Comparison of ENCODE assay signal across 11 cellular contexts in genomic region chr17:74274703-74275340, GRCh38. TPM values are rescaled to one million over a fixed set of nuclear protein-coding genes. Genes with fewer than 3 reads are reported as not detected.
DNase-seq lines count a peak whose midpoint lies in the region; ATAC-seq and TF ChIP-seq lines count a peak whose summit lies in the region.
"Had no signal": no experiment of that assay in that cellular context is flagged by ENCODE, and none has a peak within 500 bp of the region (broad histone marks: within the 10 kb centered on the region; RNA-seq: fewer than 3 reads in every experiment).

No MANE protein-coding gene starts in this region.

- peaks cover 0 to 30% (median 0%) of the 10 kb centered on the region in 11 experiments; a peak in 6 of 22 replicates for H3K27me3 ChIP-seq in BLaER1 treated with 17β-estradiol and CSF1 and Interleukin-3, amounts not matched to agents 10 nM and 100 nM
- peaks cover 0 to 8% of the 10 kb centered on the region in 2 donors for H3K27me3 ChIP-seq in duodenal mucosa (ENCODE audit: control insufficient read depth in 1 of 2, insufficient read depth in 2 of 2, low read length in 2 of 2)
- H3K27me3 ChIP-seq in breast epithelium: peaks cover 0 to 4% of the 10 kb centered on the region in 2 donors

- POLR2A ChIA-PET in GM10248 (lab: Yijun Ruan, JAX): no interaction called here

- no peak for ATAC-seq in activated CD4-positive, CD25-positive, alpha-beta regulatory T cell treated with anti-CD3 and anti-CD28 coated beads, Interleukin-2, amount 50 U/mL, for 24 hours

- H4K20me1 ChIP-seq in BLaER1 treated with 17β-estradiol and CSF1 and Interleukin-3, amounts not matched to agents 10 nM and 100 nM: no peaks in the 10 kb centered on the region

- H3K9ac ChIP-seq in BLaER1 treated with 17β-estradiol and CSF1 and Interleukin-3, amounts not matched to agents 10 nM and 100 nM: peak overlapping the region in 2 of 11 experiments; percentile 46 to 78; a peak in 5 of 22 replicates
- H3K9ac ChIP-seq in duodenal mucosa (ENCODE audit: low read depth in 1 of 2, low read length in 2 of 2): no peak overlapping the region

- H3K4me3 ChIP-seq in BLaER1 treated with 17β-estradiol and CSF1 and Interleukin-3, amounts not matched to agents 10 nM and 100 nM: peak overlapping the region in 4 of 10 experiments; percentile 36 to 45 (median 39); a peak in 5 of 20 replicates
- H3K4me3 ChIP-seq in duodenal mucosa (ENCODE audit: low read depth in 1 of 2, low read length in 2 of 2): peak overlapping the region; percentile 46 to 50
- no peak overlapping the region for H3K4me3 ChIP-seq in breast epithelium

- peak overlapping the region; percentile 71 to 93 (median 86) for H3K4me2 ChIP-seq in BLaER1 treated with 17β-estradiol and CSF1 and Interleukin-3, amounts not matched to agents 10 nM and 100 nM

- intact Hi-C loops in breast epithelium (cut with DNase I; ENCODE audit: low total_unique reads): no loop called here

- no peak for TF ChIP-seq CTCF in breast epithelium (IDR thresholded peaks at IDR 0.05)
- no peak for TF ChIP-seq CTCF in GM10248 (IDR thresholded peaks at IDR 0.05; ENCODE audit: control extremely low read depth, extremely low read depth, low read depth, missing control alignments)

- peak overlapping the region in 4 of 11 experiments; percentile 35 to 85 (median 76); a peak in 5 of 22 replicates for H3K27ac ChIP-seq in BLaER1 treated with 17β-estradiol and CSF1 and Interleukin-3, amounts not matched to agents 10 nM and 100 nM
- H3K27ac ChIP-seq in duodenal mucosa (ENCODE audit: low read depth, low read length): no peak overlapping the region
- no peak overlapping the region for H3K27ac ChIP-seq in breast epithelium

- peak; percentile 27 for DNase-seq in GDM1 (lab: John Stamatoyannopoulos, UW)
- peak; percentile 46 for DNase-seq in NCI-H69 (lab: John Stamatoyannopoulos, UW)
- no peak for DNase-seq in GM19238 (ENCODE audit: insufficient read length, low spot score)
- DNase-seq in breast epithelium (ENCODE audit: low spot score in 2 of 2): no peak
- DNase-seq in GM10248 (ENCODE audit: extremely low spot score): no peak
- DNase-seq: amniotic stem cell, hippocampal formation had no signal

- H3K36me3 ChIP-seq in BLaER1 treated with 17β-estradiol and CSF1 and Interleukin-3, amounts not matched to agents 10 nM and 100 nM: no peaks in the 10 kb centered on the region
- H3K36me3 ChIP-seq in duodenal mucosa (ENCODE audit: control insufficient read depth in 1 of 2, insufficient read depth in 2 of 2, low read length in 2 of 2) (no peaks in the 10 kb centered on the region), breast epithelium (no peaks in the 10 kb centered on the region)

- no peak for TF ChIP-seq POLR2A in breast epithelium (IDR thresholded peaks at IDR 0.05)

- H3K4me1 ChIP-seq in BLaER1 treated with 17β-estradiol and CSF1 and Interleukin-3, amounts not matched to agents 10 nM and 100 nM: peaks cover 39 to 59% (median 52%) of the 10 kb centered on the region in 10 experiments
- peaks cover 15 to 16% of the 10 kb centered on the region in 2 donors for H3K4me1 ChIP-seq in duodenal mucosa (ENCODE audit: control insufficient read depth in 1 of 2, insufficient read depth in 2 of 2, low read length in 2 of 2)
- no peaks in the 10 kb centered on the region for H3K4me1 ChIP-seq in breast epithelium

- H3K9me3 ChIP-seq in BLaER1 treated with 17β-estradiol and CSF1 and Interleukin-3, amounts not matched to agents 10 nM and 100 nM (replicated peaks in 1 of 11): no peaks in the 10 kb centered on the region
- H3K9me3 ChIP-seq in duodenal mucosa (ENCODE audit: control insufficient read depth in 1 of 2, low read length in 2 of 2) (no peaks in the 10 kb centered on the region), breast epithelium (no peaks in the 10 kb centered on the region)

- CTCF ChIA-PET in GM10248 (lab: Yijun Ruan, JAX): interaction anchor here (0.8 to 1.9 kb wide), 4 partner anchors 10 to 26 kb away, joined by 3 to 6 read pairs (median 4); no protein-coding TSS in a partner anchor

RNA-seq across cellular contexts. Expression of gene DNAI2, which starts 0.8 kb away (rescaled TPM):
- total RNA-seq in breast epithelium: not detected
- total RNA-seq: endothelial cell of umbilical vein had no signal

RNA-seq across cellular contexts. Expression of gene KIF19, which starts 51.2 kb away (rescaled TPM):
- 1 to 10 TPM in 1 of 3 donors, under 1 TPM in 2; 0.16 to 1.3 (median 0.44) TPM for total RNA-seq in breast epithelium

Comparison
In these comparisons a context has a peak if more than half of its experiments do, and no peak if none do; other contexts are left out.
1. H3K4me3 ChIP-seq: peak in duodenal mucosa (2 of 2); none in breast epithelium (0 of 3).
2. DNase-seq: peak in GDM1 (single experiment) and NCI-H69 (single experiment); none in GM19238 (single experiment), breast epithelium (0 of 2) and GM10248 (single experiment).